Comparison of ENCODE assay signal across 22 cellular contexts in the genomic region with DNA sequence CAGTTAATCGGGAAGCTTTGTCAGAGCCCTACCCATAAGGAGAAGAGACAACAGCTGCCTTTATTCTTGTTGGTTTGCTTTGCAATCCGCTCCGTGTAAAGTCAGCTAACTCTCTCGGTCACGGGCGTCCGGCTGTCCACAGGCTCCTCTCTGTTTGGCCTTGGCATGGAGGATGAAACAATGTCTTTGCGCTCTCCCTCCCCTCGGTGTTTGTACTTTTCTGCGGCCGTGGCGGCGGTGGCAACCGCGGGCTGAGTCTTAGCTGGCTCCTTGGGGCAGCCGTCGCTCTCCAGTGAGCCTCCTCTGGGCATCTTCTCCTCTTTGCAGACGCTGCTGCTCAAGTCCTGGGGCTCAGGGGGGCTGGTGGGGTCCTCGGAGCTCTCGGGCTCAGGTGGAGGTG.
"Had no signal": no experiment of that assay in that cellular context is flagged by ENCODE, and none has a peak within 500 bp of the region (broad histone marks: within the 10 kb centered on the region; RNA-seq: fewer than 3 reads in every experiment).

No MANE protein-coding gene starts in this region.

- H3K27ac Mint-ChIP-seq: activated CD4-positive, alpha-beta T cell treated with anti-CD3 and anti-CD28 coated beads, Interleukin-2, amount 10 ng/mL, durations not matched to agents 7 days and 5 days; activated CD8-positive, alpha-beta T cell treated with anti-CD3 and anti-CD28 coated beads for 36 hours; activated naive CD4-positive, alpha-beta T cell treated with anti-CD3 and anti-CD28 coated beads, Interleukin-2, amount 50 U/mL, for 72 hours; activated T-helper 17 cell treated with anti-CD3 and anti-CD28 coated beads, Interleukin-2, amount 50 U/mL, for 72 hours; mesothelial cell of epicardium; natural killer cell; stimulated activated naive CD8-positive, alpha-beta T cell treated with anti-CD3 and anti-CD28 coated beads, Interleukin-15, Interleukin-2, amounts not matched to agents 100 ng/mL and 50 ng/mL, for 24 hours; type B pancreatic cell had no signal

- H3K36me3 Mint-ChIP-seq: activated naive CD4-positive, alpha-beta T cell treated with anti-CD3 and anti-CD28 coated beads, Interleukin-2, amount 50 U/mL, for 72 hours; natural killer cell had no signal

- H3K27ac ChIP-seq: ascending aorta, brain microvascular endothelial cell, esophagus squamous epithelium, gastroesophageal sphincter, heart right ventricle, left lung, prostate gland, suprapubic skin, VCaP had no signal

- ATAC-seq: activated CD8-positive, alpha-beta T cell treated with anti-CD3 and anti-CD28 coated beads for 36 hours; activated T-helper 17 cell treated with anti-CD3 and anti-CD28 coated beads, Interleukin-2, amount 50 U/mL, for 72 hours; effector memory CD8-positive, alpha-beta T cell; gastroesophageal sphincter; heart right ventricle; left lung; natural killer cell had no signal

- DNase-seq: activated CD4-positive, alpha-beta T cell treated with anti-CD3 and anti-CD28 coated beads, Interleukin-2, amount 10 ng/mL, durations not matched to agents 7 days and 5 days; activated CD4-positive, CD25-positive, alpha-beta regulatory T cell treated with anti-CD3 and anti-CD28 coated beads, Interleukin-2, amount 50 U/mL, for 72 hours; activated CD8-positive, alpha-beta T cell treated with anti-CD3 and anti-CD28 coated beads for 36 hours; activated T-cell treated with anti-CD3 and anti-CD28 coated beads, Interleukin-2, amount 50 U/mL, for 1 hour; brain microvascular endothelial cell; central memory CD4-positive, alpha-beta T cell; effector memory CD8-positive, alpha-beta T cell; esophagus squamous epithelium; heart right ventricle; left lung; natural killer cell; stimulated activated CD4-positive, alpha-beta T cell treated with anti-CD3 and anti-CD28 coated beads, Interleukin-4, amount 100 ng/mL, for 4 hours had no signal

- H3K4me1 Mint-ChIP-seq: activated T-helper 17 cell treated with anti-CD3 and anti-CD28 coated beads, Interleukin-2, amount 50 U/mL, for 72 hours; mesothelial cell of epicardium had no signal

- H3K4me3 Mint-ChIP-seq: activated CD4-positive, alpha-beta T cell treated with anti-CD3 and anti-CD28 coated beads, Interleukin-2, amount 10 ng/mL, durations not matched to agents 7 days and 5 days; activated CD8-positive, alpha-beta T cell treated with anti-CD3 and anti-CD28 coated beads for 36 hours; activated T-helper 17 cell treated with anti-CD3 and anti-CD28 coated beads, Interleukin-2, amount 50 U/mL, for 72 hours; effector memory CD8-positive, alpha-beta T cell; mesothelial cell of epicardium; natural killer cell; stimulated activated naive CD8-positive, alpha-beta T cell treated with anti-CD3 and anti-CD28 coated beads, Interleukin-15, Interleukin-2, amounts not matched to agents 100 ng/mL and 50 ng/mL, for 24 hours; type B pancreatic cell had no signal

- H3K9me3 Mint-ChIP-seq: activated CD4-positive, alpha-beta T cell treated with anti-CD3 and anti-CD28 coated beads, Interleukin-2, amount 10 ng/mL, durations not matched to agents 7 days and 5 days; activated CD8-positive, alpha-beta T cell treated with anti-CD3 and anti-CD28 coated beads for 36 hours; activated naive CD4-positive, alpha-beta T cell treated with anti-CD3 and anti-CD28 coated beads, Interleukin-2, amount 50 U/mL, for 72 hours; activated T-helper 17 cell treated with anti-CD3 and anti-CD28 coated beads, Interleukin-2, amount 50 U/mL, for 72 hours; effector memory CD8-positive, alpha-beta T cell; natural killer cell; stimulated activated naive CD8-positive, alpha-beta T cell treated with anti-CD3 and anti-CD28 coated beads, Interleukin-15, Interleukin-2, amounts not matched to agents 100 ng/mL and 50 ng/mL, for 24 hours; type B pancreatic cell had no signal

- H3K27me3 Mint-ChIP-seq: activated CD4-positive, alpha-beta T cell treated with anti-CD3 and anti-CD28 coated beads, Interleukin-2, amount 10 ng/mL, durations not matched to agents 7 days and 5 days; activated CD8-positive, alpha-beta T cell treated with anti-CD3 and anti-CD28 coated beads for 36 hours; activated T-helper 17 cell treated with anti-CD3 and anti-CD28 coated beads, Interleukin-2, amount 50 U/mL, for 72 hours; effector memory CD8-positive, alpha-beta T cell; stimulated activated naive CD8-positive, alpha-beta T cell treated with anti-CD3 and anti-CD28 coated beads, Interleukin-15, Interleukin-2, amounts not matched to agents 100 ng/mL and 50 ng/mL, for 24 hours; type B pancreatic cell had no signal
